Comparison of ENCODE assay signal across 26 cellular contexts in genomic region chr3:191944835-191945234, GRCh38.
DNase-seq lines count a peak whose midpoint lies in the region; ATAC-seq, FAIRE-seq and TF ChIP-seq lines count a peak whose summit lies in the region.
"Had no signal": no experiment of that assay in that cellular context is flagged by ENCODE, and none has a peak within 500 bp of the region (broad histone marks: within the 10 kb centered on the region; RNA-seq: fewer than 3 reads in every experiment).

No MANE protein-coding gene starts in this region.

- TF ChIP-seq POLR2A in K562 (conservative IDR thresholded peaks at IDR 0.05): no peak

- H3K9me1 ChIP-seq in K562 (ENCODE audit: control insufficient read depth, insufficient read depth, low read length): no peaks in the 10 kb centered on the region

- CTCF ChIA-PET in K562 (lab: Yijun Ruan, JAX; ENCODE audit: low intra/inter-chr PET ratio): no interaction called here

- in situ Hi-C loops in K562 (cut with MboI): no loop called here

- FAIRE-seq in K562 (lab: Jason Lieb, UNC): peak; percentile 32
- FAIRE-seq: GM19239 had no signal

- H3K4me3 ChIP-seq in K562 (no peak overlapping the region), dorsolateral prefrontal cortex (no peak overlapping the region)
- H3K4me3 ChIP-seq: GM23338, SK-N-MC had no signal

- POLR2A ChIA-PET in K562 (lab: Yijun Ruan, JAX): no interaction called here

- H3K27ac ChIP-seq in K562 (ENCODE audit: extremely low read depth, low read depth, low read length) (no peak overlapping the region), dorsolateral prefrontal cortex (no peak overlapping the region)
- H3K27ac ChIP-seq: SK-N-MC had no signal

- H3K4me1 ChIP-seq in K562 (replicated peaks in 1 of 2; ENCODE audit: control insufficient read depth in 2 of 2, insufficient read depth in 2 of 2, low read length in 2 of 2): no peaks in the 10 kb centered on the region
- H3K4me1 ChIP-seq: BE2C had no signal

- no peaks in the 10 kb centered on the region for H3K27me3 ChIP-seq in K562 (ENCODE audit: control insufficient read depth in 2 of 2, insufficient read depth in 2 of 2, low read length in 2 of 2)
- no peaks in the 10 kb centered on the region for H3K27me3 ChIP-seq in dorsolateral prefrontal cortex
- H3K27me3 ChIP-seq: BE2C had no signal

- intact Hi-C loops in K562 (cut with micrococcal nuclease) (no loop called here), dorsolateral prefrontal cortex (cut with DNase I) (no loop called here)

- H3K9ac ChIP-seq in K562 (ENCODE audit: insufficient read depth in 1 of 2, low read depth in 2 of 2, low read length in 2 of 2): no peak overlapping the region

- H3K4me2 ChIP-seq in K562 (ENCODE audit: insufficient read depth, low read length): no peak overlapping the region
- H3K4me2 ChIP-seq: GM23338 had no signal

- DNase-seq in ELR (ENCODE audit: low read depth): peak; percentile 30
- DNase-seq in K562 (ENCODE audit: extremely low read depth in 1 of 4, low spot score in 3 of 4): no peak
- no peak for DNase-seq in NOMO-1 treated with dmso at 0.1 percent for 144 hours (lab: John Stamatoyannopoulos, UW; ENCODE audit: unreplicated experiment)
- no peak for DNase-seq in H4 (ENCODE audit: low spot score)
- DNase-seq in dorsolateral prefrontal cortex: no peak
- DNase-seq: 8988T, ACHN, BE2C, Calu3, DND-41, HCEC 1CT, Karpas-422, MV-4-11, NCI-H1105, NCI-H1436 treated with DMSO at 0.1 percent for 48 hours, NCI-H187 treated with DMSO at 0.1 percent for 48 hours, NCI-H2171 treated with DMSO at 0.1 percent for 48 hours, NCI-H345, NCI-H524, NCI-H748 treated with DMSO at 0.1 percent for 48 hours, SIG-M5 had no signal

- no peak for TF ChIP-seq RAD21 in K562 (CRISPR knock-in tag; conservative IDR thresholded peaks at IDR 0.05 in 1 of 2, IDR thresholded peaks at IDR 0.05 in 1 of 2)

- no peaks in the 10 kb centered on the region for H4K20me1 ChIP-seq in K562 (replicated peaks; ENCODE audit: control insufficient read depth, insufficient read depth, low read length)

- H3K79me2 ChIP-seq in K562 (ENCODE audit: control insufficient read depth, insufficient read depth, low read length): no peaks in the 10 kb centered on the region

- TF ChIP-seq CTCF in K562 (IDR thresholded peaks at IDR 0.05 in 2 of 3, conservative IDR thresholded peaks at IDR 0.05 in 1 of 3; ENCODE audit: insufficient read depth in 2 of 3, low read depth in 1 of 3, low read length in 3 of 3): no peak
- TF ChIP-seq CTCF in dorsolateral prefrontal cortex (IDR thresholded peaks at IDR 0.05 in 54 of 56, conservative IDR thresholded peaks at IDR 0.05 in 2 of 56; ENCODE audit: low read depth in 1 of 56, partially characterized antibody in 56 of 56): no peak

- WGBS in K562 (ENCODE audit: insufficient coverage, low coverage, missing lambda C conversion rate): 0% methylated on average over 3 of the region's 3 CpGs

- H2AFZ ChIP-seq in K562 (ENCODE audit: low read depth, low read length): no peak overlapping the region

- TF ChIP-seq EP300 in K562 (IDR thresholded peaks at IDR 0.05; ENCODE audit: low read length): no peak

- ATAC-seq in GM21390 (IDR thresholded peaks at IDR 0.05; ENCODE audit: unreplicated experiment): peak; percentile 68
- peak; percentile 67 for ATAC-seq in HG03432 (IDR thresholded peaks at IDR 0.05; ENCODE audit: unreplicated experiment)
- no peak for ATAC-seq in K562
- ATAC-seq: GM23338 had no signal

- no TSS peak for BruUV-seq in K562 (replicated peaks; lab: Mats Ljungman, UMichigan)

- H3K36me3 ChIP-seq in K562 (ENCODE audit: control insufficient read depth, insufficient read depth, low read length): no peaks in the 10 kb centered on the region
- H3K36me3 ChIP-seq: BE2C had no signal

- no peaks in the 10 kb centered on the region for H3K9me3 ChIP-seq in K562 (replicated peaks; ENCODE audit: control insufficient read depth, insufficient read depth, low read depth, low read length)
- H3K9me3 ChIP-seq: BE2C had no signal

TF ChIP-seq in K562, 482 proteins besides CTCF, POLR2A, EP300 and RAD21 (continues in another document):
- TF ChIP-seq RBM25 (IDR thresholded peaks at IDR 0.05; ENCODE audit: low read depth, low read length, severe bottlenecking): no peak
- TF ChIP-seq NR2C2 (CRISPR knock-in tag; IDR thresholded peaks at IDR 0.05): no peak
- no peak for TF ChIP-seq NR2C2 (tag; IDR thresholded peaks at IDR 0.05)
- no peak for TF ChIP-seq ZSCAN29 (IDR thresholded peaks at IDR 0.05)
- TF ChIP-seq MAX (CRISPR knock-in tag; IDR thresholded peaks at IDR 0.05): no peak
- no peak for TF ChIP-seq CREBBP (IDR thresholded peaks at IDR 0.05; ENCODE audit: low read depth, low read length)
- no peak for TF ChIP-seq RBM17 (IDR thresholded peaks at IDR 0.05; ENCODE audit: borderline replicate concordance, low read depth, low read length)
- no peak for TF ChIP-seq MLX (CRISPR knock-in tag; conservative IDR thresholded peaks at IDR 0.05)
- TF ChIP-seq HINFP (tag; conservative IDR thresholded peaks at IDR 0.05; ENCODE audit: low read depth): no peak
- no peak for TF ChIP-seq ZFP30 (CRISPR knock-in tag; IDR thresholded peaks at IDR 0.05; ENCODE audit: borderline replicate concordance)
- TF ChIP-seq BCLAF1 (IDR thresholded peaks at IDR 0.05; ENCODE audit: borderline replicate concordance in 1 of 2, control insufficient read depth in 1 of 2, low read depth in 2 of 2, low read length in 1 of 2): no peak
- TF ChIP-seq BHLHE40 (IDR thresholded peaks at IDR 0.05; ENCODE audit: low read length): no peak
- no peak for TF ChIP-seq CREB5 (CRISPR knock-in tag; IDR thresholded peaks at IDR 0.05)
- TF ChIP-seq ZNF507 (tag; conservative IDR thresholded peaks at IDR 0.05): no peak
- TF ChIP-seq VEZF1 (CRISPR knock-in tag; IDR thresholded peaks at IDR 0.05): no peak
- TF ChIP-seq HSF4 (CRISPR knock-in tag; IDR thresholded peaks at IDR 0.05; ENCODE audit: borderline replicate concordance): no peak
